10 cellular contexts compared by ENCODE assay signal in genomic region chr10:5892007-5892406, GRCh38. TPM values are rescaled to one million over a fixed set of nuclear protein-coding genes. Genes with fewer than 3 reads are reported as not detected.
DNase-seq lines count a peak whose midpoint lies in the region; ATAC-seq and TF ChIP-seq lines count a peak whose summit lies in the region.
"Had no signal": no experiment of that assay in that cellular context is flagged by ENCODE, and none has a peak within 500 bp of the region (broad histone marks: within the 10 kb centered on the region; RNA-seq: fewer than 3 reads in every experiment).

No MANE protein-coding gene starts in this region.

- peak overlapping the region; percentile 12 for H3K9ac ChIP-seq in Loucy (ENCODE audit: low read depth, low read length, poor library complexity, severe bottlenecking)

- H3K9me3 Mint-ChIP-seq in Calu3 (ENCODE audit: low read depth, unreplicated experiment) (peaks cover 5% of the 10 kb centered on the region), osteocyte (ENCODE audit: unreplicated experiment) (no peaks in the 10 kb centered on the region)
- H3K9me3 Mint-ChIP-seq in central memory CD8-positive, alpha-beta T cell = no peaks in the 10 kb centered on the region

- no peak for DNase-seq in Calu3
- no peak for DNase-seq in central memory CD8-positive, alpha-beta T cell (ENCODE audit: low spot score in 2 of 2)
- DNase-seq in osteocyte (ENCODE audit: extremely low spot score, unreplicated experiment) = no peak
- no peak for DNase-seq in NCI-H1105 (lab: John Stamatoyannopoulos, UW)
- DNase-seq: dorsolateral prefrontal cortex, kidney, posterior cingulate gyrus had no signal

- H3K4me1 Mint-ChIP-seq in Calu3 (ENCODE audit: low read depth, unreplicated experiment) = peaks cover 41% of the 10 kb centered on the region
- H3K4me1 Mint-ChIP-seq in central memory CD8-positive, alpha-beta T cell = peaks cover 72% of the 10 kb centered on the region
- peaks cover 41% of the 10 kb centered on the region for H3K4me1 Mint-ChIP-seq in osteocyte (ENCODE audit: unreplicated experiment)

- H4K20me1 ChIP-seq in Loucy (ENCODE audit: insufficient read depth, low read length, poor library complexity, severe bottlenecking) = peaks cover 43% of the 10 kb centered on the region

- H3K79me2 ChIP-seq in Loucy (ENCODE audit: insufficient read depth, low read length) = peaks cover 75% of the 10 kb centered on the region

- no TSS peak for BruUV-seq in Calu3 (replicated peaks; lab: Mats Ljungman, UMichigan)

- CTCF ChIA-PET in Calu3 (lab: Charles Lee) = no interaction called here

- peaks cover 43% of the 10 kb centered on the region for H3K4me1 ChIP-seq in Loucy (ENCODE audit: insufficient read depth, low read length, poor library complexity, severe bottlenecking)

- TF ChIP-seq CTCF in Calu3 (IDR thresholded peaks at IDR 0.05; ENCODE audit: unreplicated experiment) = no peak
- TF ChIP-seq CTCF in Loucy (conservative IDR thresholded peaks at IDR 0.05; ENCODE audit: low read length) = no peak
- no peak for TF ChIP-seq CTCF in osteocyte (IDR thresholded peaks at IDR 0.05)

- H3K27ac Mint-ChIP-seq in Calu3 (ENCODE audit: unreplicated experiment) (no peak overlapping the region), osteocyte (ENCODE audit: unreplicated experiment) (no peak overlapping the region)
- no peak overlapping the region for H3K27ac Mint-ChIP-seq in central memory CD8-positive, alpha-beta T cell (ENCODE audit: low read depth)

- intact Hi-C loops in Calu3 (cut with micrococcal nuclease; ENCODE audit: unreplicated experiment) = no loop called here

- no peaks in the 10 kb centered on the region for H3K9me3 ChIP-seq in Loucy (ENCODE audit: insufficient read depth, low read depth, low read length)

- peak overlapping the region; percentile 92 for H3K4me2 ChIP-seq in Loucy (ENCODE audit: low read depth, low read length, poor library complexity, severe bottlenecking)

- no peak for ATAC-seq in central memory CD8-positive, alpha-beta T cell (replicated peaks; ENCODE audit: extremely low read depth, poor library complexity, severe bottlenecking)
- ATAC-seq in GM21447 (IDR thresholded peaks at IDR 0.05; ENCODE audit: unreplicated experiment) (no peak), GM19455 (IDR thresholded peaks at IDR 0.05; ENCODE audit: unreplicated experiment) (no peak)

- H3K27me3 Mint-ChIP-seq in Calu3 (ENCODE audit: unreplicated experiment) (no peaks in the 10 kb centered on the region), osteocyte (ENCODE audit: unreplicated experiment) (no peaks in the 10 kb centered on the region)
- no peaks in the 10 kb centered on the region for H3K27me3 Mint-ChIP-seq in central memory CD8-positive, alpha-beta T cell

- H3F3A ChIP-seq in Loucy (ENCODE audit: low read depth) = no peaks in the 10 kb centered on the region

- no peak overlapping the region for H2AFZ ChIP-seq in Loucy (ENCODE audit: low read length)

- H3K36me3 ChIP-seq in Loucy (ENCODE audit: insufficient read depth, low read length) = no peaks in the 10 kb centered on the region

- H3K36me3 Mint-ChIP-seq in Calu3 (ENCODE audit: insufficient read depth, unreplicated experiment) (peaks cover 41% of the 10 kb centered on the region), osteocyte (ENCODE audit: unreplicated experiment) (peaks cover 28% of the 10 kb centered on the region)
- peaks cover 5% of the 10 kb centered on the region for H3K36me3 Mint-ChIP-seq in central memory CD8-positive, alpha-beta T cell (ENCODE audit: insufficient read depth)

- no peaks in the 10 kb centered on the region for H3K9me2 ChIP-seq in Loucy (replicated peaks; ENCODE audit: low read depth, low read length)

- H3K4me3 Mint-ChIP-seq in Calu3 (ENCODE audit: low read depth, unreplicated experiment) (peak overlapping the region; percentile 7), osteocyte (ENCODE audit: unreplicated experiment) (peak overlapping the region; percentile 50)
- H3K4me3 Mint-ChIP-seq in central memory CD8-positive, alpha-beta T cell = peak overlapping the region; percentile 55

- H3K27me3 ChIP-seq in Loucy (ENCODE audit: insufficient read depth, low read length, poor library complexity, severe bottlenecking) = no peaks in the 10 kb centered on the region
- H3K27me3 ChIP-seq: dorsolateral prefrontal cortex had no signal

- peak overlapping the region; percentile 86 for H3K4me3 ChIP-seq in Loucy (ENCODE audit: low read length, poor library complexity, severe bottlenecking)

RNA-seq across cellular contexts. Expression of gene FBH1, which starts 2.0 kb away (rescaled TPM):
- total RNA-seq in Calu3 (2022) = 77.3 and 79.4 TPM in 2 replicates
- 77.8 and 86.1 TPM in 2 replicates for total RNA-seq in osteocyte

RNA-seq across cellular contexts. Expression of gene ANKRD16, which starts 2.3 kb away (rescaled TPM):
- 7.7 and 8.7 TPM in 2 replicates for total RNA-seq in Calu3 (2022)
- total RNA-seq in osteocyte = 8.8 and 9.5 TPM in 2 replicates
